ENCODE assay signal across 9 cellular contexts in genomic region chr4:30722092-30722915, GRCh38. TPM values are rescaled to one million over a fixed set of nuclear protein-coding genes. Genes with fewer than 3 reads are reported as not detected.
A peak's percentile ranks its signal among the peaks of the same experiment; 100 is the strongest.
DNase-seq lines count a peak whose midpoint lies in the region; ATAC-seq and TF ChIP-seq lines count a peak whose summit lies in the region.
"Had no signal": no experiment of that assay in that cellular context is flagged by ENCODE, and none has a peak within 500 bp of the region (broad histone marks: within the 10 kb centered on the region; RNA-seq: fewer than 3 reads in every experiment).

No MANE protein-coding gene starts in this region.

- H3K4me1 ChIP-seq in ACC112 (ENCODE audit: control insufficient read depth, insufficient read depth, low read length, unreplicated experiment): peaks cover 18% of the 10 kb centered on the region
- peaks cover 0 to 42% (median 0%) of the 10 kb centered on the region in 4 donors for H3K4me1 ChIP-seq in Peyer's patch
- H3K4me1 ChIP-seq in heart right ventricle: peaks cover 0 to 40% (median 26%) of the 10 kb centered on the region in 9 donors
- H3K4me1 ChIP-seq in ovary (ENCODE audit: insufficient read depth): peaks cover 2% of the 10 kb centered on the region

- DNase-seq in Peyer's patch: peak in 1 of 3 donors; percentile 42
- DNase-seq in heart right ventricle: peak in 1 of 2 donors; percentile 32
- peak in 2 of 5 donors; percentile 17 to 23 for DNase-seq in ovary
- DNase-seq in omental fat pad (ENCODE audit: low spot score): no peak
- no peak for DNase-seq in NK-92 treated with Interleukin-12 subunit alpha and Interleukin-12 subunit beta, amount 100 ng/mL, for 24 hours (lab: John Stamatoyannopoulos, UW)
- no peak for DNase-seq in HT-29 (ENCODE audit: low spot score)
- DNase-seq: NCI-H510A had no signal

- peak overlapping the region; percentile 66 for H2AFZ ChIP-seq in ACC112 (ENCODE audit: low read length, unreplicated experiment)

- H3K4me3 ChIP-seq in ACC112 (ENCODE audit: low read depth, low read length) (peak overlapping the region; percentile 84), Peyer's patch (peak overlapping the region; percentile 26 to 58 (median 42)), heart right ventricle (peak overlapping the region; percentile 18 to 79 (median 58)), ovary (peak overlapping the region; percentile 57)

- H3K79me2 ChIP-seq in ACC112 (ENCODE audit: control insufficient read depth, insufficient read depth, low read length, unreplicated experiment): peaks cover 41% of the 10 kb centered on the region

- H3K27me3 ChIP-seq in ACC112 (ENCODE audit: insufficient read depth, low read length) (no peaks in the 10 kb centered on the region), Peyer's patch (peaks cover 0 to 12% of the 10 kb centered on the region in 2 donors), heart right ventricle (peaks cover 0 to 69% (median 63%) of the 10 kb centered on the region in 7 donors), ovary (no peaks in the 10 kb centered on the region)

- no peak for TF ChIP-seq EP300 in ovary (IDR thresholded peaks at IDR 0.05)

- H3K27ac ChIP-seq in ACC112 (ENCODE audit: low read depth, low read length) (no peak overlapping the region), Peyer's patch (peak overlapping the region in 2 of 4 donors; percentile 60 to 75), heart right ventricle (peak overlapping the region in 6 of 10 donors; percentile 14 to 87 (median 66)), ovary (no peak overlapping the region)

- no peak for TF ChIP-seq POLR2A in Peyer's patch (IDR thresholded peaks at IDR 0.05)
- TF ChIP-seq POLR2A in ovary (IDR thresholded peaks at IDR 0.05): no peak

- no peaks in the 10 kb centered on the region for H3K36me3 ChIP-seq in ACC112 (ENCODE audit: insufficient read depth, low read length)
- H3K36me3 ChIP-seq in Peyer's patch: no peaks in the 10 kb centered on the region
- no peaks in the 10 kb centered on the region for H3K36me3 ChIP-seq in heart right ventricle
- H3K36me3 ChIP-seq in ovary: no peaks in the 10 kb centered on the region

- ATAC-seq in heart right ventricle (no peak), omental fat pad (ENCODE audit: low FRiP score) (no peak), HG03378 (IDR thresholded peaks at IDR 0.05; ENCODE audit: unreplicated experiment) (no peak)

- H3K9me3 ChIP-seq in Peyer's patch: no peaks in the 10 kb centered on the region
- no peaks in the 10 kb centered on the region for H3K9me3 ChIP-seq in heart right ventricle
- H3K9me3 ChIP-seq in ovary: no peaks in the 10 kb centered on the region

- intact Hi-C loops in heart right ventricle (cut with DNase I) (loop anchor here in 2 of 10 donors (5.0 to 10.0 kb wide), 2 partner anchors 300 to 302 kb away; no protein-coding TSS in a partner anchor), ovary (cut with DNase I) (no loop called here)

- TF ChIP-seq CTCF in Peyer's patch (IDR thresholded peaks at IDR 0.05) (no peak), heart right ventricle (IDR thresholded peaks at IDR 0.05) (peak in 1 of 9 donors; percentile 20), ovary (IDR thresholded peaks at IDR 0.05) (no peak), omental fat pad (IDR thresholded peaks at IDR 0.05) (no peak)

- WGBS in heart right ventricle, 2 donors: 3 to 4% methylated on average over 90 to 95 of the region's 95 CpGs
- 9 to 19% (median 10%) methylated on average over 50 to 95 of the region's 95 CpGs for WGBS in ovary, 3 donors

RNA-seq across cellular contexts. Expression of gene PCDH7, which starts 2.1 kb away (rescaled TPM):
- 10 to 100 TPM in 1 of 4 donors, 1 to 10 TPM in 3; 4.9 to 42.1 (median 7.6) TPM for total RNA-seq in Peyer's patch
- total RNA-seq in heart right ventricle: 100 to 1,000 TPM in 4 of 10 donors, 10 to 100 TPM in 6; 13.4 to 164 (median 78.6) TPM
- polyA plus RNA-seq in heart right ventricle: 10 to 100 TPM in 1 of 2 donors, 1 to 10 TPM in 1; 9.4 to 12.2 TPM
- 10 to 100 TPM in 5 of 7 donors, 1 to 10 TPM in 2; 3.7 to 35.2 (median 17.5) TPM for total RNA-seq in ovary
- polyA plus RNA-seq in ovary: 1 to 10 TPM; 5.9 to 6.3 TPM
- total RNA-seq in omental fat pad: 1 to 10 TPM in 2 of 4 donors, under 1 TPM in 2; 0.69 to 4.5 (median 2.2) TPM
- total RNA-seq in HT-29 (2014; rRNA removed; shearing (Covaris generic)): 0.21 and 0.43 TPM in 2 replicates

Comparison
In these comparisons a context has a peak if more than half of its experiments do, and no peak if none do; other contexts are left out.
1. H3K27ac ChIP-seq: peak in heart right ventricle (6 of 10); none in ACC112 (single experiment) and ovary (0 of 2).
2. Peak in every context shown above with its lines, with median percentiles within 50 percentile points of each other: H3K4me3 ChIP-seq.